In genomic region chr11:66291706-66292542, GRCh38 we compare ENCODE assay signal across 8 cellular contexts. TPM values are rescaled to one million over a fixed set of nuclear protein-coding genes. Genes with fewer than 3 reads are reported as not detected.
DNase-seq lines count a peak whose midpoint lies in the region; ATAC-seq and TF ChIP-seq lines count a peak whose summit lies in the region.

Gene TMEM151A, plus strand, starts transcription at chr11:66291894. Its CDS starts 120 bp downstream, at chr11:66292014.

- H3K9me3 Mint-ChIP-seq in stimulated activated memory B cell treated with anti-CD40 and anti-IgM and Interleukin-4, amounts not matched to agents 10 μg/mL and 1 μg/mL and 100 μg/mL, for 72 hours: no peaks in the 10 kb centered on the region

- no peak within 1 kb of the TSS for H2AFZ ChIP-seq in hepatocyte

- H3K36me3 ChIP-seq in WERI-Rb-1 (peaks cover 7% of the 10 kb centered on the region), hepatocyte (replicated peaks; ENCODE audit: insufficient read depth, low read depth) (no peaks in the 10 kb centered on the region), tibial nerve (no peaks in the 10 kb centered on the region)

- H3K4me1 ChIP-seq in hepatocyte (ENCODE audit: insufficient read depth) (peaks cover 15% of the 10 kb centered on the region), tibial nerve (peaks cover 0 to 38% (median 25%) of the 10 kb centered on the region in 4 donors)

- 5% methylated on average over 56 of the region's 95 CpGs for WGBS in hepatocyte (ENCODE audit: low lambda C conversion rate, missing lambda C conversion rate)
- 4 to 5% methylated on average over 8 of the region's 95 CpGs for WGBS in tibial nerve, 2 donors

- DNase-seq in NCI-H510A treated with DMSO at 0.1 percent for 48 hours (lab: John Stamatoyannopoulos, UW): peak; percentile 43
- no peak for DNase-seq in NCI-H510A (lab: John Stamatoyannopoulos, UW)
- no peak for DNase-seq in WERI-Rb-1
- peak; percentile 63 for DNase-seq in hepatocyte (ENCODE audit: low spot score)
- DNase-seq in tibial nerve (ENCODE audit: low spot score in 2 of 2): no peak
- DNase-seq in activated CD4-positive, alpha-beta T cell treated with anti-CD3 and anti-CD28 coated beads for 1 hour: no peak

- no peak for TF ChIP-seq EP300 in tibial nerve (IDR thresholded peaks at IDR 0.05)

- peak within 1 kb of the TSS; percentile 64 for H3K4me3 ChIP-seq in WERI-Rb-1 (ENCODE audit: low read depth, low read length)
- no peak within 1 kb of the TSS for H3K4me3 ChIP-seq in hepatocyte
- peak within 1 kb of the TSS in 2 of 4 donors; percentile 29 to 51 for H3K4me3 ChIP-seq in tibial nerve

- no peaks in the 10 kb centered on the region for H4K20me1 ChIP-seq in hepatocyte (ENCODE audit: insufficient read depth, poor library complexity, severe bottlenecking)

- H3K27ac Mint-ChIP-seq in stimulated activated memory B cell treated with anti-CD40 and anti-IgM and Interleukin-4, amounts not matched to agents 10 μg/mL and 1 μg/mL and 100 μg/mL, for 72 hours: no peak within 1 kb of the TSS

- peaks cover 16% of the 10 kb centered on the region for H3K79me2 ChIP-seq in hepatocyte

- H3K27me3 Mint-ChIP-seq in stimulated activated memory B cell treated with anti-CD40 and anti-IgM and Interleukin-4, amounts not matched to agents 10 μg/mL and 1 μg/mL and 100 μg/mL, for 72 hours: peaks cover 39% of the 10 kb centered on the region

- peak within 1 kb of the TSS; percentile 11 for H3K4me3 Mint-ChIP-seq in stimulated activated memory B cell treated with anti-CD40 and anti-IgM and Interleukin-4, amounts not matched to agents 10 μg/mL and 1 μg/mL and 100 μg/mL, for 72 hours

- TF ChIP-seq CTCF in WERI-Rb-1 (IDR thresholded peaks at IDR 0.05; ENCODE audit: low read depth, low read length): no peak
- no peak for TF ChIP-seq CTCF in hepatocyte (IDR thresholded peaks at IDR 0.05; ENCODE audit: poor library complexity)
- TF ChIP-seq CTCF in tibial nerve (IDR thresholded peaks at IDR 0.05): no peak

- no peak within 1 kb of the TSS; the same call in 1 of the 2 replicates for H3K27ac ChIP-seq in WERI-Rb-1
- peak within 1 kb of the TSS; percentile 3 for H3K27ac ChIP-seq in hepatocyte
- no peak within 1 kb of the TSS for H3K27ac ChIP-seq in tibial nerve

- H3K9me2 ChIP-seq in hepatocyte (replicated peaks; ENCODE audit: insufficient read depth): no peaks in the 10 kb centered on the region

- peaks cover 41% of the 10 kb centered on the region for H3K4me1 Mint-ChIP-seq in stimulated activated memory B cell treated with anti-CD40 and anti-IgM and Interleukin-4, amounts not matched to agents 10 μg/mL and 1 μg/mL and 100 μg/mL, for 72 hours

- H3K27me3 ChIP-seq in WERI-Rb-1 (ENCODE audit: insufficient read depth, low read depth, severe bottlenecking) (no peaks in the 10 kb centered on the region), hepatocyte (peaks cover 30% of the 10 kb centered on the region), tibial nerve (peaks cover 0 to 37% of the 10 kb centered on the region in 2 donors)

- no peaks in the 10 kb centered on the region for H3K36me3 Mint-ChIP-seq in stimulated activated memory B cell treated with anti-CD40 and anti-IgM and Interleukin-4, amounts not matched to agents 10 μg/mL and 1 μg/mL and 100 μg/mL, for 72 hours

- H3K9me3 ChIP-seq in WERI-Rb-1 (ENCODE audit: severe bottlenecking) (no peaks in the 10 kb centered on the region), hepatocyte (ENCODE audit: low read depth) (no peaks in the 10 kb centered on the region), tibial nerve (no peaks in the 10 kb centered on the region)

- peak within 1 kb of the TSS; percentile 92 for H3K4me2 ChIP-seq in hepatocyte

- no peak for ATAC-seq in stimulated activated memory B cell treated with anti-CD40 and anti-IgM and Interleukin-4, amounts not matched to agents 10 μg/mL and 1 μg/mL and 100 μg/mL, for 72 hours
- no peak for ATAC-seq in HG03571 (IDR thresholded peaks at IDR 0.05; ENCODE audit: unreplicated experiment)

- no peak for TF ChIP-seq POLR2A in tibial nerve (IDR thresholded peaks at IDR 0.05)

RNA-seq across cellular contexts. Expression of gene TMEM151A, which starts in this region (rescaled TPM):
- total RNA-seq in hepatocyte: 20.6 and 21.4 TPM in 2 replicates
- 36.4 and 48.6 TPM in 2 replicates for polyA plus RNA-seq in hepatocyte
- total RNA-seq in tibial nerve: not detected

Comparison
In these comparisons a context has a peak if more than half of its experiments do, and no peak if none do; other contexts are left out.
1. RNA of gene TMEM151A (total RNA-seq): 20.6 to 21.4 TPM in hepatocyte; not detected in tibial nerve; every median in the first group is over 10 times any median in the second.
2. DNase-seq: peak in NCI-H510A treated with DMSO at 0.1 percent for 48 hours (single experiment) and hepatocyte (single experiment); none in NCI-H510A (single experiment), WERI-Rb-1 (single experiment), tibial nerve (0 of 2) and activated CD4-positive, alpha-beta T cell treated with anti-CD3 and anti-CD28 coated beads for 1 hour (single experiment).